ENCODE assay signal across 1 cellular context in the genomic region with DNA sequence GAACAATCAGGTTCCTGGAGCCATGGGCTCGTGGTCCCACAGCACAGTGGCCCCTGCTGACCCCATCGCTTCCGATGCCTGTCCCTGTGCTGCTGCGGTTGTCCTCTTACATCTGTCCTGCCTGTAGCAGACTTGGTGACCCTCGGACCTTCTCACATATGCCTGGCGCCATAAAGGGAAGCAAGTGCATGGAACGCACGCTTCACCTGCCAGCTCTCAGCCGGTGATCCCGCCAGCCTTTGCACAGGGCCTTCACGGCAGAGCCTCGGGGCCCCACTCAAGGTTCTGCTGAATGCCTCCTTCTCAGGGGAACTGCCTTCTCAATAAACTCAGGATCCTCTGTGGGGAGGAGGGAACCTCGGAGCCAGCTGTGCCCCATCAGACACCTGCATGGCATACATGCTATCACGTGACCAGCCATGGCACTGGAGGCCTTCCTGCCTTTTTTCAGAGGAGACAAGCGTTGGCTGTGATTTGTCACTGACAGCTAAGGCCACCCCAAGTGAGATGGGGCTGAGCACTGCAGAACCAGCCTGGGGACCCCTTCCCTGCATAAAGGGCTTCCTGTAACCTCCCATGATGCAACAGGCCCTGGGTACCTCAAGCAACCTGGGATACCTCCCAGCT.
TF ChIP-seq lines count a peak whose summit lies in the region.

No MANE protein-coding gene starts in this region.

TF ChIP-seq in GM23338, 12 proteins besides CTCF, POLR2A, EP300 and RAD21 (continued from another document):
- TF ChIP-seq, protein P1, sequence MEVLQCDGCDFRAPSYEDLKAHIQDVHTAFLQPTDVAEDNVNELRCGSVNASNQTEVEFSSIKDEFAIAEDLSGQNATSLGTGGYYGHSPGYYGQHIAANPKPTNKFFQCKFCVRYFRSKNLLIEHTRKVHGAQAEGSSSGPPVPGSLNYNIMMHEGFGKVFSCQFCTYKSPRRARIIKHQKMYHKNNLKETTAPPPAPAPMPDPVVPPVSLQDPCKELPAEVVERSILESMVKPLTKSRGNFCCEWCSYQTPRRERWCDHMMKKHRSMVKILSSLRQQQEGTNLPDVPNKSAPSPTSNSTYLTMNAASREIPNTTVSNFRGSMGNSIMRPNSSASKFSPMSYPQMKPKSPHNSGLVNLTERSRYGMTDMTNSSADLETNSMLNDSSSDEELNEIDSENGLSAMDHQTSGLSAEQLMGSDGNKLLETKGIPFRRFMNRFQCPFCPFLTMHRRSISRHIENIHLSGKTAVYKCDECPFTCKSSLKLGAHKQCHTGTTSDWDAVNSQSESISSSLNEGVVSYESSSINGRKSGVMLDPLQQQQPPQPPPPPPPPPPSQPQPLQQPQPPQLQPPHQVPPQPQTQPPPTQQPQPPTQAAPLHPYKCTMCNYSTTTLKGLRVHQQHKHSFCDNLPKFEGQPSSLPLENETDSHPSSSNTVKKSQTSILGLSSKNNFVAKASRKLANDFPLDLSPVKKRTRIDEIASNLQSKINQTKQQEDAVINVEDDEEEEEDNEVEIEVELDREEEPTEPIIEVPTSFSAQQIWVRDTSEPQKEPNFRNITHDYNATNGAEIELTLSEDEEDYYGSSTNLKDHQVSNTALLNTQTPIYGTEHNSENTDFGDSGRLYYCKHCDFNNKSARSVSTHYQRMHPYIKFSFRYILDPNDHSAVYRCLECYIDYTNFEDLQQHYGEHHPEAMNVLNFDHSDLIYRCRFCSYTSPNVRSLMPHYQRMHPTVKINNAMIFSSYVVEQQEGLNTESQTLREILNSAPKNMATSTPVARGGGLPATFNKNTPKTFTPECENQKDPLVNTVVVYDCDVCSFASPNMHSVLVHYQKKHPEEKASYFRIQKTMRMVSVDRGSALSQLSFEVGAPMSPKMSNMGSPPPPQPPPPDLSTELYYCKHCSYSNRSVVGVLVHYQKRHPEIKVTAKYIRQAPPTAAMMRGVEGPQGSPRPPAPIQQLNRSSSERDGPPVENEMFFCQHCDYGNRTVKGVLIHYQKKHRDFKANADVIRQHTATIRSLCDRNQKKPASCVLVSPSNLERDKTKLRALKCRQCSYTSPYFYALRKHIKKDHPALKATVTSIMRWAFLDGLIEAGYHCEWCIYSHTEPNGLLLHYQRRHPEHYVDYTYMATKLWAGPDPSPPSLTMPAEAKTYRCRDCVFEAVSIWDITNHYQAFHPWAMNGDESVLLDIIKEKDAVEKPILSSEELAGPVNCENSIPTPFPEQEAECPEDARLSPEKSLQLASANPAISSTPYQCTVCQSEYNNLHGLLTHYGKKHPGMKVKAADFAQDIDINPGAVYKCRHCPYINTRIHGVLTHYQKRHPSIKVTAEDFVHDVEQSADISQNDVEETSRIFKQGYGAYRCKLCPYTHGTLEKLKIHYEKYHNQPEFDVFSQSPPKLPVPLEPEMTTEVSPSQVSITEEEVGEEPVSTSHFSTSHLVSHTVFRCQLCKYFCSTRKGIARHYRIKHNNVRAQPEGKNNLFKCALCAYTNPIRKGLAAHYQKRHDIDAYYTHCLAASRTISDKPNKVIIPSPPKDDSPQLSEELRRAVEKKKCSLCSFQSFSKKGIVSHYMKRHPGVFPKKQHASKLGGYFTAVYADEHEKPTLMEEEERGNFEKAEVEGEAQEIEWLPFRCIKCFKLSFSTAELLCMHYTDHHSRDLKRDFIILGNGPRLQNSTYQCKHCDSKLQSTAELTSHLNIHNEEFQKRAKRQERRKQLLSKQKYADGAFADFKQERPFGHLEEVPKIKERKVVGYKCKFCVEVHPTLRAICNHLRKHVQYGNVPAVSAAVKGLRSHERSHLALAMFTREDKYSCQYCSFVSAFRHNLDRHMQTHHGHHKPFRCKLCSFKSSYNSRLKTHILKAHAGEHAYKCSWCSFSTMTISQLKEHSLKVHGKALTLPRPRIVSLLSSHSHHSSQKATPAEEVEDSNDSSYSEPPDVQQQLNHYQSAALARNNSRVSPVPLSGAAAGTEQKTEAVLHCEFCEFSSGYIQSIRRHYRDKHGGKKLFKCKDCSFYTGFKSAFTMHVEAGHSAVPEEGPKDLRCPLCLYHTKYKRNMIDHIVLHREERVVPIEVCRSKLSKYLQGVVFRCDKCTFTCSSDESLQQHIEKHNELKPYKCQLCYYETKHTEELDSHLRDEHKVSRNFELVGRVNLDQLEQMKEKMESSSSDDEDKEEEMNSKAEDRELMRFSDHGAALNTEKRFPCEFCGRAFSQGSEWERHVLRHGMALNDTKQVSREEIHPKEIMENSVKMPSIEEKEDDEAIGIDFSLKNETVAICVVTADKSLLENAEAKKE (CRISPR knock-in tag; IDR thresholded peaks at IDR 0.05) = no peak
- TF ChIP-seq ZNF331 (CRISPR knock-in tag; IDR thresholded peaks at IDR 0.05; ENCODE audit: low read depth) = no peak
- TF ChIP-seq, protein P2, sequence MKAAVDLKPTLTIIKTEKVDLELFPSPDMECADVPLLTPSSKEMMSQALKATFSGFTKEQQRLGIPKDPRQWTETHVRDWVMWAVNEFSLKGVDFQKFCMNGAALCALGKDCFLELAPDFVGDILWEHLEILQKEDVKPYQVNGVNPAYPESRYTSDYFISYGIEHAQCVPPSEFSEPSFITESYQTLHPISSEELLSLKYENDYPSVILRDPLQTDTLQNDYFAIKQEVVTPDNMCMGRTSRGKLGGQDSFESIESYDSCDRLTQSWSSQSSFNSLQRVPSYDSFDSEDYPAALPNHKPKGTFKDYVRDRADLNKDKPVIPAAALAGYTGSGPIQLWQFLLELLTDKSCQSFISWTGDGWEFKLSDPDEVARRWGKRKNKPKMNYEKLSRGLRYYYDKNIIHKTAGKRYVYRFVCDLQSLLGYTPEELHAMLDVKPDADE (IDR thresholded peaks at IDR 0.05) = no peak
- no peak for TF ChIP-seq ZNF114 (CRISPR knock-in tag; IDR thresholded peaks at IDR 0.05)
- no peak for TF ChIP-seq JUNB (IDR thresholded peaks at IDR 0.05; ENCODE audit: unreplicated experiment)
